In the genomic region with DNA sequence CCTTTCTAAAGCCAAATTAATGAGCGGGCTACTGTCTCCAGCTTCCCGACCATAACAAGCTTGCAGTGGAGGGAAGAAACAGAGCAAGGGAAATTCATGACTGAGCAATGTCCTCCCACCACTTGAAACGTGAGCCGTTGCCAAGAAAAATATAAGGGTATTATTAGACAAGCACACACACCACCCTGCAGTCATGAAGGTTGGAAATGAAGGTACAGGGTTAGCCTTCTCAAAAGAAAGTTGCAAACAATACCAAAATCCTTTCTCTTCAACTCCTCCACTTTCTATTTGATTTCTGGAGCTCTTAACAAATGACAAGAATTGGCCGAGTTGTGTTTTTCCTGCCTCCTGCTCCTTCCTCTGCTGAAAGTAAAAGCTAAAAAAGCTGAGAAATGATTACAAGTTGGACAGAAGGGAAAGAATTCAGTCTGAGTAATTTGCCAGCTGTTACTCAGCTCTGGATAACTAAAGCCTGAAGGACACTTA, we compare ENCODE assay signal across 8 cellular contexts.
A peak's percentile ranks its signal among the peaks of the same experiment; 100 is the strongest.
DNase-seq lines count a peak whose midpoint lies in the region; ATAC-seq and TF ChIP-seq lines count a peak whose summit lies in the region.

No MANE protein-coding gene starts in this region.

- no peaks in the 10 kb centered on the region for H3K4me1 Mint-ChIP-seq in naive thymus-derived CD8-positive, alpha-beta T cell

- H3K9me3 ChIP-seq in spleen: no peaks in the 10 kb centered on the region

- no peaks in the 10 kb centered on the region for H3K36me3 ChIP-seq in spleen

- DNase-seq in HPDE6-E6E7 (ENCODE audit: extremely low spot score) (peak; percentile 25), SW480 (ENCODE audit: low spot score) (peak; percentile 16), left cardiac atrium (no peak), spleen (no peak), RPMI8226 (no peak), Kasumi-1 (lab: John Stamatoyannopoulos, UW) (no peak)
- DNase-seq in naive thymus-derived CD8-positive, alpha-beta T cell: no peak

- no peak overlapping the region for H3K4me3 Mint-ChIP-seq in naive thymus-derived CD8-positive, alpha-beta T cell

- TF ChIP-seq CTCF in spleen (IDR thresholded peaks at IDR 0.05 in 8 of 11, conservative IDR thresholded peaks at IDR 0.05 in 3 of 11): no peak

- H3K36me3 Mint-ChIP-seq in naive thymus-derived CD8-positive, alpha-beta T cell: no peaks in the 10 kb centered on the region

- H3K4me3 ChIP-seq in spleen: peak overlapping the region in 2 of 8 donors; percentile 13 to 32

- ATAC-seq in left cardiac atrium (peak; percentile 75 to 96), GM21786 (IDR thresholded peaks at IDR 0.05; ENCODE audit: unreplicated experiment) (no peak)
- no peak for ATAC-seq in naive thymus-derived CD8-positive, alpha-beta T cell

- intact Hi-C loops in left cardiac atrium (cut with DNase I) (no loop called here), spleen (cut with DNase I; ENCODE audit: low total_unique reads) (no loop called here)

- POLR2A ChIA-PET in naive thymus-derived CD8-positive, alpha-beta T cell (lab: Charles Lee): no interaction called here

- H3K9me3 Mint-ChIP-seq in naive thymus-derived CD8-positive, alpha-beta T cell: no peaks in the 10 kb centered on the region

- H3K4me1 ChIP-seq in spleen: peaks cover 0 to 16% (median 4%) of the 10 kb centered on the region in 6 donors

- 22 to 42% (median 27%) methylated on average over 5 of the region's 5 CpGs for WGBS in spleen, 5 donors

- peaks cover 0 to 4% (median 0%) of the 10 kb centered on the region in 7 donors for H3K27me3 ChIP-seq in spleen (replicated peaks in 1 of 7)

- peaks cover 5 to 35% (median 16%) of the 10 kb centered on the region in 5 donors for H3K27me3 Mint-ChIP-seq in naive thymus-derived CD8-positive, alpha-beta T cell

- no peak overlapping the region for H3K27ac Mint-ChIP-seq in naive thymus-derived CD8-positive, alpha-beta T cell

- no peak for TF ChIP-seq POLR2A in spleen (IDR thresholded peaks at IDR 0.05)

- H3K27ac ChIP-seq in spleen: peak overlapping the region in 6 of 8 donors; percentile 25 to 58 (median 41)

Comparison
In these comparisons a context has a peak if more than half of its experiments do, and no peak if none do; other contexts are left out.
1. DNase-seq: peak in HPDE6-E6E7 (single experiment) and SW480 (single experiment); none in left cardiac atrium (single experiment), spleen (single experiment), RPMI8226 (single experiment), naive thymus-derived CD8-positive, alpha-beta T cell (0 of 10) and Kasumi-1 (0 of 2).
2. ATAC-seq: peak in left cardiac atrium (2 of 2); none in GM21786 (single experiment) and naive thymus-derived CD8-positive, alpha-beta T cell (0 of 2).